In the genomic region with DNA sequence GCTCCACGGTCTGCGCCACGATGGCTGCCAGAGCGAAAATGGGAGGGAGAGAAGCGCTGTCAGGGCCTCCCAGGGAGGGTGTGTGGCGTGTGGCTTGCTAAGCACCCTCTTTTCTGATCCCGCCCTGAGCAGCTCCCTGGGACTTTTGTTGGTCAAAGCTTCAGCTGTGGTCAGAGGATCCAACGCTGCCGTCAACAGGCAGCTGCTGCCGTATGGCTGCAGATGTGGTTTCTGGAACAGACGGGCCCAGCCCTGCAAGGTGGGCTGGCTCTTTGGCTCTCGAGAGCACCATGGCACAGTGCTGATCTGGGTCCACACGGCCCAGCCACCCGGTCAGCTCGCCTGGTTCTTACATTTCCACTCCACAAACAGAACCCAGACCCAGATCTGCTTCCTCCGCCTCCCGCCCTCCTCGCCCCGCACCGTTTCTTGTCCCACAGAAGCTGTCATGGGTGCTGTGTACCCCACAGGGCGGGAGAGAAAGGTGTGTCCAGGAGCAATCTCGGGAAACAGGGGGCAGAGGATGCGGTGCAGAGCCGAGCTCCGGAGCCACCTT, we compare ENCODE assay signal across 19 cellular contexts.
DNase-seq lines count a peak whose midpoint lies in the region; ATAC-seq and TF ChIP-seq lines count a peak whose summit lies in the region.
"Had no signal": no experiment of that assay in that cellular context is flagged by ENCODE, and none has a peak within 500 bp of the region (broad histone marks: within the 10 kb centered on the region; RNA-seq: fewer than 3 reads in every experiment).

No MANE protein-coding gene starts in this region.

- H3K79me2 ChIP-seq in H9 (ENCODE audit: insufficient read depth, low read length), result no peaks in the 10 kb centered on the region
- H3K79me2 ChIP-seq in osteoblast (ENCODE audit: insufficient read depth, low read length), result no peaks in the 10 kb centered on the region

- H3K36me3 Mint-ChIP-seq in H9 (ENCODE audit: insufficient read depth in 1 of 3, low read depth in 3 of 3), result no peaks in the 10 kb centered on the region
- H3K36me3 Mint-ChIP-seq: activated naive CD4-positive, alpha-beta T cell treated with anti-CD3 and anti-CD28 coated beads, Interleukin-2, amount 50 U/mL, for 72 hours; mesothelial cell of epicardium had no signal

- H2AFZ ChIP-seq in H9 (ENCODE audit: low read length) (no peak overlapping the region), osteoblast (ENCODE audit: low read length) (no peak overlapping the region)

- no peaks in the 10 kb centered on the region for H3K23me2 ChIP-seq in H9 (ENCODE audit: insufficient read length, low read depth, low read length, poor library complexity, severe bottlenecking)

- no peaks in the 10 kb centered on the region for H3K4me1 Mint-ChIP-seq in H9
- H3K4me1 Mint-ChIP-seq: mesothelial cell of epicardium had no signal

- no peak overlapping the region for H2BK20ac ChIP-seq in H9 (ENCODE audit: low read depth, low read length, poor library complexity, severe bottlenecking)

- no peak overlapping the region for H2BK15ac ChIP-seq in H9 (ENCODE audit: low read depth, low read length)

- DNase-seq in SHP77 (lab: John Stamatoyannopoulos, UW) (peak; percentile 37 to 79), SHP77 treated with DMSO at 0.1 percent for 48 hours (lab: John Stamatoyannopoulos, UW) (no peak), H9 (peak; percentile 21), ecto neural progenitor cell (ENCODE audit: low spot score) (peak; percentile 29), osteoblast (ENCODE audit: insufficient read length, low spot score, missing footprints) (peak; percentile 82), Ammon's horn (ENCODE audit: low spot score) (no peak), colonic mucosa (no peak)
- DNase-seq: effector CD4-positive, alpha-beta T cell; IMR-90; NCI-H2029 treated with DMSO at 0.1 percent for 48 hours; NCI-H524; nucleus accumbens; OCI-M1; trophoblast cell had no signal

- H3T11ph ChIP-seq in H9 (ENCODE audit: low read length), result no peak overlapping the region

- no peak overlapping the region for H4K5ac ChIP-seq in H9 (ENCODE audit: insufficient read length, low read depth, low read length)

- ATAC-seq in GM21619 (IDR thresholded peaks at IDR 0.05; ENCODE audit: unreplicated experiment), result no peak
- ATAC-seq: activated naive CD4-positive, alpha-beta T cell treated with anti-CD3 and anti-CD28 coated beads, Interleukin-2, amount 50 U/mL, for 72 hours had no signal

- H3K27ac Mint-ChIP-seq in H9, result no peak overlapping the region
- H3K27ac Mint-ChIP-seq: activated naive CD4-positive, alpha-beta T cell treated with anti-CD3 and anti-CD28 coated beads, Interleukin-2, amount 50 U/mL, for 72 hours; mesothelial cell of epicardium had no signal

- no peak for TF ChIP-seq CTCF in H9 (conservative IDR thresholded peaks at IDR 0.05)
- no peak for TF ChIP-seq CTCF in osteoblast (IDR thresholded peaks at IDR 0.05; ENCODE audit: extremely low read depth, low read depth, low read length)
- TF ChIP-seq CTCF in colonic mucosa (IDR thresholded peaks at IDR 0.05), result no peak

- H3K4me3 ChIP-seq in osteoblast (ENCODE audit: insufficient read depth, low read length) (no peak overlapping the region), colonic mucosa (no peak overlapping the region)
- H3K4me3 ChIP-seq: BLaER1 had no signal

- H4K8ac ChIP-seq in H9 (replicated peaks; ENCODE audit: insufficient read length, low read depth, low read length), result no peak overlapping the region

- no peak overlapping the region for H3K23ac ChIP-seq in H9 (ENCODE audit: insufficient read length, low read depth, low read length)

- H3K9ac ChIP-seq in H9 (ENCODE audit: extremely low read depth, insufficient read length, low read length) (no peak overlapping the region), colonic mucosa (ENCODE audit: low read depth in 2 of 2, low read length in 2 of 2) (no peak overlapping the region)
- H3K9ac ChIP-seq: BLaER1 had no signal

- H3K9me3 ChIP-seq in H9 (ENCODE audit: control insufficient read depth, low read depth, low read length) (no peaks in the 10 kb centered on the region), osteoblast (ENCODE audit: low read depth, low read length) (no peaks in the 10 kb centered on the region), colonic mucosa (no peaks in the 10 kb centered on the region)
- H3K9me3 ChIP-seq: BLaER1 had no signal

- no peak overlapping the region for H2BK120ac ChIP-seq in H9 (ENCODE audit: low read depth, low read length, poor library complexity, severe bottlenecking)

- intact Hi-C loops in colonic mucosa (cut with DNase I), result no loop called here

- H4K91ac ChIP-seq in H9 (ENCODE audit: insufficient read length, low read depth, low read length), result no peak overlapping the region

- no peaks in the 10 kb centered on the region for H3K4me1 ChIP-seq in H9 (ENCODE audit: insufficient read depth, low read length)
- no peaks in the 10 kb centered on the region for H3K4me1 ChIP-seq in osteoblast (ENCODE audit: insufficient read depth, low read length)
- H3K4me1 ChIP-seq in colonic mucosa, result no peaks in the 10 kb centered on the region

- H2BK5ac ChIP-seq in H9 (ENCODE audit: insufficient read length, low read length), result no peak overlapping the region

- H2BK12ac ChIP-seq in H9 (ENCODE audit: insufficient read length, low read depth, low read length), result no peak overlapping the region

- no CpG with 5 or more reads among the region's 25 CpGs for WGBS in H9 (ENCODE audit: extremely low coverage, insufficient read length, low lambda C conversion rate)

- H2AK5ac ChIP-seq in H9 (ENCODE audit: insufficient read length, low read length), result no peak overlapping the region

- H3K36me3 ChIP-seq in osteoblast (ENCODE audit: insufficient read depth, low read length) (no peaks in the 10 kb centered on the region), colonic mucosa (no peaks in the 10 kb centered on the region)
- H3K36me3 ChIP-seq: BLaER1 had no signal

- no peak overlapping the region for H3K4me3 Mint-ChIP-seq in H9
- H3K4me3 Mint-ChIP-seq: mesothelial cell of epicardium had no signal

- H3K4ac ChIP-seq in H9 (ENCODE audit: low read depth, low read length), result no peak overlapping the region

- no peaks in the 10 kb centered on the region; a peak in 1 of 5 replicates for H3K9me3 Mint-ChIP-seq in H9
- H3K9me3 Mint-ChIP-seq: activated naive CD4-positive, alpha-beta T cell treated with anti-CD3 and anti-CD28 coated beads, Interleukin-2, amount 50 U/mL, for 72 hours; mesothelial cell of epicardium had no signal

- H3K27me3 ChIP-seq in H9 (ENCODE audit: insufficient read depth, low read length), result no peaks in the 10 kb centered on the region
- peaks cover 14% of the 10 kb centered on the region for H3K27me3 ChIP-seq in osteoblast (ENCODE audit: insufficient read depth, low read length)
- no peaks in the 10 kb centered on the region for H3K27me3 ChIP-seq in colonic mucosa

- peaks cover 14% of the 10 kb centered on the region for H3K27me3 Mint-ChIP-seq in H9 (ENCODE audit: low read depth)

- no peaks in the 10 kb centered on the region for H3K79me1 ChIP-seq in H9 (ENCODE audit: insufficient read depth, low read depth, low read length, poor library complexity, severe bottlenecking)

- H3K27ac ChIP-seq in H9 (ENCODE audit: insufficient read length, low read depth, low read length) (no peak overlapping the region), osteoblast (ENCODE audit: low read depth, low read length) (no peak overlapping the region), colonic mucosa (no peak overlapping the region)
- H3K27ac ChIP-seq: 22Rv1, BLaER1 had no signal

- no peak overlapping the region for H3K18ac ChIP-seq in H9 (ENCODE audit: insufficient read length, low read depth, low read length)

- no peak overlapping the region; the same call in 1 of the 2 replicates for H3K14ac ChIP-seq in H9 (ENCODE audit: insufficient read depth, low read length)

- H4K20me1 ChIP-seq in H9 (ENCODE audit: control insufficient read depth, insufficient read depth, insufficient read length) (no peaks in the 10 kb centered on the region), osteoblast (ENCODE audit: insufficient read depth, low read length) (no peaks in the 10 kb centered on the region)
- H4K20me1 ChIP-seq: BLaER1 had no signal

- H3K4me2 ChIP-seq in H9 (ENCODE audit: insufficient read depth, insufficient read length, low read length) (no peak overlapping the region), osteoblast (ENCODE audit: insufficient read depth, low read length) (no peak overlapping the region)
- H3K4me2 ChIP-seq: BLaER1 had no signal

- no peak overlapping the region for H3K56ac ChIP-seq in H9 (ENCODE audit: insufficient read length, low read depth, low read length)

Comparison
In these comparisons a context has a peak if more than half of its experiments do, and no peak if none do; other contexts are left out.
1. DNase-seq: peak in SHP77 (2 of 2), H9 (single experiment), ecto neural progenitor cell (single experiment) and osteoblast (single experiment); none in SHP77 treated with DMSO at 0.1 percent for 48 hours (single experiment), Ammon's horn (single experiment) and colonic mucosa (single experiment).